In genomic region chr2:173985595-173985994, GRCh38 we compare ENCODE assay signal across 20 cellular contexts. TPM values are rescaled to one million over a fixed set of nuclear protein-coding genes. Genes with fewer than 3 reads are reported as not detected.
DNase-seq lines count a peak whose midpoint lies in the region; ATAC-seq, FAIRE-seq and TF ChIP-seq lines count a peak whose summit lies in the region.
"Had no signal": no experiment of that assay in that cellular context is flagged by ENCODE, and none has a peak within 500 bp of the region (broad histone marks: within the 10 kb centered on the region; RNA-seq: fewer than 3 reads in every experiment).

No MANE protein-coding gene starts in this region.

- TF ChIP-seq CTCF in heart left ventricle (IDR thresholded peaks at IDR 0.05) (no peak), uterus (IDR thresholded peaks at IDR 0.05) (no peak)

- 65 to 86% (median 75%) methylated on average over 1 of the region's 1 CpG for WGBS in heart left ventricle, 4 donors
- WGBS in small intestine, 3 donors = 16 to 48% (median 28%) methylated on average over 1 of the region's 1 CpG

- no peak for FAIRE-seq in small intestine (lab: Jason Lieb, UNC)
- FAIRE-seq: A204.1 had no signal

- H3K9me3 ChIP-seq in heart left ventricle (no peaks in the 10 kb centered on the region), small intestine (ENCODE audit: control insufficient read depth, low read depth) (no peaks in the 10 kb centered on the region), uterus (no peaks in the 10 kb centered on the region)
- H3K9me3 ChIP-seq: HAP-1, right atrium auricular region had no signal

- no peak overlapping the region for H3K4me3 ChIP-seq in heart left ventricle
- no peak overlapping the region for H3K4me3 ChIP-seq in small intestine (ENCODE audit: low read depth in 1 of 2, low read length in 2 of 2)
- no peak overlapping the region for H3K4me3 ChIP-seq in uterus
- H3K4me3 ChIP-seq: HAP-1, right atrium auricular region had no signal

- H3K27me3 ChIP-seq in heart left ventricle (no peaks in the 10 kb centered on the region), small intestine (ENCODE audit: control insufficient read depth in 2 of 2, insufficient read depth in 2 of 2, low read length in 2 of 2) (no peaks in the 10 kb centered on the region), uterus (no peaks in the 10 kb centered on the region)
- H3K27me3 ChIP-seq: right atrium auricular region had no signal

- ATAC-seq in heart left ventricle = no peak
- no peak for ATAC-seq in Right ventricle myocardium inferior
- ATAC-seq in left colon = peak; percentile 65
- no peak for ATAC-seq in GM21529 (IDR thresholded peaks at IDR 0.05; ENCODE audit: unreplicated experiment)
- ATAC-seq: activated CD8-positive, alpha-beta T cell treated with anti-CD3 and anti-CD28 coated beads for 36 hours had no signal

- intact Hi-C loops in heart left ventricle (cut with DNase I) = loop anchor here in 1 of 10 donors (5.0 kb wide), 1 partner anchor 52 kb away; no protein-coding TSS in a partner anchor
- intact Hi-C loops in Right ventricle myocardium inferior (cut with DNase I) = loop anchor here (5.0 kb wide), 1 partner anchor 42 kb away; no protein-coding TSS in a partner anchor
- intact Hi-C loops in left colon (cut with DNase I, micrococcal nuclease) = no loop called here
- intact Hi-C loops in uterus (cut with DNase I; ENCODE audit: low total_unique reads) = no loop called here

- H3K27ac ChIP-seq in heart left ventricle (peak overlapping the region in 10 of 12 donors; percentile 2 to 77 (median 46)), small intestine (ENCODE audit: low read depth in 1 of 2, low read length in 1 of 2) (no peak overlapping the region), uterus (peak overlapping the region; percentile 58 to 69)

- DNase-seq in heart left ventricle = no peak
- no peak for DNase-seq in Right ventricle myocardium inferior (ENCODE audit: missing footprints)
- no peak for DNase-seq in left colon
- DNase-seq in small intestine = peak; percentile 81
- DNase-seq in uterus = no peak
- DNase-seq in medulla oblongata (ENCODE audit: extremely low spot score) = no peak
- no peak for DNase-seq in HuH-7.5 (ENCODE audit: low spot score)
- DNase-seq: activated CD4-positive, CD25-positive, alpha-beta regulatory T cell; activated CD8-positive, alpha-beta T cell treated with anti-CD3 and anti-CD28 coated beads for 36 hours; activated naive CD4-positive, alpha-beta T cell treated with Interleukin-2 at 50 U/mL for 16 hours; activated T-cell treated with anti-CD3 and anti-CD28 coated beads, Interleukin-2, amount 50 U/mL, for 24 hours; effector CD4-positive, alpha-beta T cell; NCI-H1105; NCI-H2081 treated with DMSO at 0.1 percent for 48 hours; stimulated activated CD4-positive, alpha-beta T cell treated with anti-CD3 and anti-CD28 coated beads, Interleukin-15, amount 100 ng/mL, for 24 hours; T1000 had no signal

- H3K4me1 ChIP-seq in heart left ventricle (peaks cover 0 to 80% (median 40%) of the 10 kb centered on the region in 12 donors), small intestine (ENCODE audit: control insufficient read depth in 2 of 2, insufficient read depth in 1 of 2, low read depth in 1 of 2, low read length in 1 of 2) (peaks cover 4 to 8% of the 10 kb centered on the region in 2 donors), uterus (peaks cover 0 to 15% of the 10 kb centered on the region in 2 donors)
- H3K4me1 ChIP-seq: HAP-1 had no signal

- H3K36me3 ChIP-seq in heart left ventricle (no peaks in the 10 kb centered on the region), small intestine (ENCODE audit: control insufficient read depth in 2 of 2, insufficient read depth in 2 of 2, low read length in 2 of 2) (no peaks in the 10 kb centered on the region), uterus (no peaks in the 10 kb centered on the region)
- H3K36me3 ChIP-seq: HAP-1, right atrium auricular region had no signal

- TF ChIP-seq POLR2A in heart left ventricle (IDR thresholded peaks at IDR 0.05) (no peak), uterus (IDR thresholded peaks at IDR 0.05) (no peak)

RNA-seq across cellular contexts. Expression of gene SP3, which starts 20.4 kb away (rescaled TPM):
- total RNA-seq in heart left ventricle (10 to 100 TPM; 32.2 to 61.5 (median 42.0) TPM), Right ventricle myocardium inferior (41.2 TPM), left colon (10 to 100 TPM; 67.8 to 92.6 TPM), uterus (100 to 1,000 TPM; 100 to 359 (median 220) TPM)
- polyA plus RNA-seq in heart left ventricle (10 to 100 TPM in 1 of 2 donors, 1 to 10 TPM in 1; 6.9 to 20.2 TPM), small intestine (10 to 100 TPM; 15.0 to 22.7 (median 15.4) TPM)

Comparison
In these comparisons a context has a peak if more than half of its experiments do, and no peak if none do; other contexts are left out.
1. H3K27ac ChIP-seq: peak in heart left ventricle (10 of 12) and uterus (2 of 2); none in small intestine (0 of 2).